ENCODE assay signal across 19 cellular contexts in genomic region chr3:49788056-49788455, GRCh38. TPM values are rescaled to one million over a fixed set of nuclear protein-coding genes. Genes with fewer than 3 reads are reported as not detected.
DNase-seq lines count a peak whose midpoint lies in the region; ATAC-seq, FAIRE-seq and TF ChIP-seq lines count a peak whose summit lies in the region.
"Had no signal": no experiment of that assay in that cellular context is flagged by ENCODE, and none has a peak within 500 bp of the region (broad histone marks: within the 10 kb centered on the region; RNA-seq: fewer than 3 reads in every experiment).

No MANE protein-coding gene starts in this region.

- H4K91ac ChIP-seq in H9 (ENCODE audit: insufficient read length, low read depth, low read length): no peak overlapping the region

- TF ChIP-seq EP300 in K562 (IDR thresholded peaks at IDR 0.05; ENCODE audit: low read length): no peak

- no peak for FAIRE-seq in K562 (lab: Jason Lieb, UNC)
- FAIRE-seq: GM12892, GM18507 had no signal

- H3K9ac ChIP-seq in K562 (ENCODE audit: insufficient read depth in 1 of 2, low read depth in 2 of 2, low read length in 2 of 2) (no peak overlapping the region), H9 (ENCODE audit: extremely low read depth, insufficient read length, low read length) (no peak overlapping the region)

- H3T11ph ChIP-seq in H9 (ENCODE audit: low read length): no peak overlapping the region

- no peak overlapping the region for H4K5ac ChIP-seq in H9 (ENCODE audit: insufficient read length, low read depth, low read length)

- H2BK20ac ChIP-seq in H9 (ENCODE audit: low read depth, low read length, poor library complexity, severe bottlenecking): no peak overlapping the region

- H3K36me3 Mint-ChIP-seq in H9 (ENCODE audit: insufficient read depth in 1 of 3, low read depth in 3 of 3): peaks cover 10 to 21% (median 18%) of the 10 kb centered on the region in 3 experiments

- H3K14ac ChIP-seq in H9 (ENCODE audit: insufficient read depth, low read length): no peak overlapping the region

- no peak overlapping the region for H3K4me3 Mint-ChIP-seq in stimulated activated naive CD8-positive, alpha-beta T cell treated with anti-CD3 and anti-CD28 coated beads, Interleukin-15, amount 100 ng/mL, for 72 hours
- H3K4me3 Mint-ChIP-seq in H9: no peak overlapping the region
- H3K4me3 Mint-ChIP-seq: GM23338 had no signal

- no peak overlapping the region for H2BK12ac ChIP-seq in H9 (ENCODE audit: insufficient read length, low read depth, low read length)

- H3K23ac ChIP-seq in H9 (ENCODE audit: insufficient read length, low read depth, low read length): no peak overlapping the region

- H2BK120ac ChIP-seq in H9 (ENCODE audit: low read depth, low read length, poor library complexity, severe bottlenecking): no peak overlapping the region

- no peak overlapping the region for H2BK5ac ChIP-seq in H9 (ENCODE audit: insufficient read length, low read length)

- TF ChIP-seq CTCF in K562 (IDR thresholded peaks at IDR 0.05 in 2 of 3, conservative IDR thresholded peaks at IDR 0.05 in 1 of 3; ENCODE audit: insufficient read depth in 2 of 3, low read depth in 1 of 3, low read length in 3 of 3) (no peak), H9 (conservative IDR thresholded peaks at IDR 0.05) (no peak)

- H3K9me3 Mint-ChIP-seq in stimulated activated naive CD8-positive, alpha-beta T cell treated with anti-CD3 and anti-CD28 coated beads, Interleukin-15, amount 100 ng/mL, for 72 hours: no peaks in the 10 kb centered on the region
- H3K9me3 Mint-ChIP-seq in H9: no peaks in the 10 kb centered on the region; a peak in 1 of 5 replicates
- H3K9me3 Mint-ChIP-seq: GM23338 had no signal

- no peak overlapping the region for H4K8ac ChIP-seq in H9 (replicated peaks; ENCODE audit: insufficient read length, low read depth, low read length)

- no peak overlapping the region for H2BK15ac ChIP-seq in H9 (ENCODE audit: low read depth, low read length)

- no TSS peak for BruUV-seq in K562 (replicated peaks; lab: Mats Ljungman, UMichigan)

- no peaks in the 10 kb centered on the region for H4K20me1 ChIP-seq in K562 (replicated peaks; ENCODE audit: control insufficient read depth, insufficient read depth, low read length)
- no peaks in the 10 kb centered on the region for H4K20me1 ChIP-seq in H9 (ENCODE audit: control insufficient read depth, insufficient read depth, insufficient read length)

- H3K79me2 ChIP-seq in K562 (ENCODE audit: control insufficient read depth, insufficient read depth, low read length) (peaks cover 37% of the 10 kb centered on the region), H9 (ENCODE audit: insufficient read depth, low read length) (peaks cover 2% of the 10 kb centered on the region; the same call in 1 of the 2 replicates)

- ATAC-seq in right cardiac atrium (no peak), K562 (no peak), HG02763 (IDR thresholded peaks at IDR 0.05; ENCODE audit: unreplicated experiment) (no peak)
- no peak for ATAC-seq in stimulated activated naive CD8-positive, alpha-beta T cell treated with anti-CD3 and anti-CD28 coated beads, Interleukin-15, amount 100 ng/mL, for 72 hours
- ATAC-seq: GM23338 had no signal

- H3K4me3 ChIP-seq in right cardiac atrium (ENCODE audit: low read length) (no peak overlapping the region), K562 (no peak overlapping the region)
- H3K4me3 ChIP-seq: BLaER1 treated with 17β-estradiol and CSF1 and Interleukin-3, amounts not matched to agents 10 nM and 100 nM; GM23338 had no signal

- H3K4me2 ChIP-seq in K562 (ENCODE audit: insufficient read depth, low read length) (no peak overlapping the region), H9 (ENCODE audit: insufficient read depth, insufficient read length, low read length) (no peak overlapping the region)
- H3K4me2 ChIP-seq: GM23338 had no signal

- POLR2A ChIA-PET in K562 (lab: Yijun Ruan, JAX): interaction anchor here (0.6 to 2.8 kb wide), 4 partner anchors 15 to 415 kb away, joined by 3 to 16 read pairs (median 3); partner anchors contain the start of gene INKA1

- intact Hi-C loops in cardiac septum (cut with DNase I) (loop anchor here (5.0 kb wide), 1 partner anchor 66 kb away; the partner anchor contains the start of gene GMPPB), right cardiac atrium (cut with DNase I) (no loop called here), K562 (cut with micrococcal nuclease) (no loop called here)

- H3K27ac Mint-ChIP-seq in stimulated activated naive CD8-positive, alpha-beta T cell treated with anti-CD3 and anti-CD28 coated beads, Interleukin-15, amount 100 ng/mL, for 72 hours: no peak overlapping the region
- no peak overlapping the region for H3K27ac Mint-ChIP-seq in H9
- H3K27ac Mint-ChIP-seq: GM23338 had no signal

- DNase-seq in cardiac septum (ENCODE audit: low spot score): peak; percentile 29
- no peak for DNase-seq in right cardiac atrium
- no peak for DNase-seq in K562 (ENCODE audit: extremely low read depth in 1 of 4, low spot score in 3 of 4)
- DNase-seq in mesenteric fat pad (ENCODE audit: low spot score): peak; percentile 11
- no peak for DNase-seq in stimulated activated naive CD8-positive, alpha-beta T cell treated with anti-CD3 and anti-CD28 coated beads, Interleukin-15, amount 100 ng/mL, for 72 hours
- DNase-seq in H9: no peak
- DNase-seq: DMS79, KBM-7, MV-4-11, NCI-H1694 treated with DMSO at 0.1 percent for 48 hours, NCI-H2227 treated with DMSO at 0.1 percent for 48 hours, NCI-H510A treated with DMSO at 0.1 percent for 48 hours, NCI-H774, SIG-M5 had no signal

- TF ChIP-seq POLR2A in K562 (conservative IDR thresholded peaks at IDR 0.05): no peak

- TF ChIP-seq RAD21 in K562 (CRISPR knock-in tag; conservative IDR thresholded peaks at IDR 0.05 in 1 of 2, IDR thresholded peaks at IDR 0.05 in 1 of 2): no peak

- no peak overlapping the region for H3K4ac ChIP-seq in H9 (ENCODE audit: low read depth, low read length)

- H3K9me3 ChIP-seq in right cardiac atrium (ENCODE audit: control insufficient read depth, low read length): no peaks in the 10 kb centered on the region
- H3K9me3 ChIP-seq in K562 (replicated peaks; ENCODE audit: control insufficient read depth, insufficient read depth, low read depth, low read length): no peaks in the 10 kb centered on the region
- no peaks in the 10 kb centered on the region for H3K9me3 ChIP-seq in H9 (ENCODE audit: control insufficient read depth, low read depth, low read length)
- H3K9me3 ChIP-seq: BLaER1 treated with 17β-estradiol and CSF1 and Interleukin-3, amounts not matched to agents 10 nM and 100 nM had no signal

- WGBS in right cardiac atrium: 98% methylated on average over 2 of the region's 2 CpGs
- 76% methylated on average over 2 of the region's 2 CpGs for WGBS in K562 (ENCODE audit: insufficient coverage, low coverage, missing lambda C conversion rate)
- no CpG with 5 or more reads among the region's 2 CpGs for WGBS in H9 (ENCODE audit: extremely low coverage, insufficient read length, low lambda C conversion rate)

- peaks cover 4% of the 10 kb centered on the region for H3K79me1 ChIP-seq in H9 (ENCODE audit: insufficient read depth, low read depth, low read length, poor library complexity, severe bottlenecking)

- CTCF ChIA-PET in K562 (lab: Yijun Ruan, JAX; ENCODE audit: low intra/inter-chr PET ratio): interaction anchor here (0.6 kb wide), 1 partner anchor 319 kb away, joined by 3 read pairs; no protein-coding TSS in a partner anchor

- H3K56ac ChIP-seq in H9 (ENCODE audit: insufficient read length, low read depth, low read length): no peak overlapping the region

- H3K23me2 ChIP-seq in H9 (ENCODE audit: insufficient read length, low read depth, low read length, poor library complexity, severe bottlenecking): peaks cover 5% of the 10 kb centered on the region

- peaks cover 13% of the 10 kb centered on the region; the same call in 2 of the 3 replicates for H3K36me3 ChIP-seq in K562 (ENCODE audit: control insufficient read depth, insufficient read depth, low read length)

- no peaks in the 10 kb centered on the region for H3K9me1 ChIP-seq in K562 (ENCODE audit: control insufficient read depth, insufficient read depth, low read length)

- peak overlapping the region; percentile 45; the same call in 1 of the 2 replicates for H2AFZ ChIP-seq in K562 (ENCODE audit: low read depth, low read length)
- H2AFZ ChIP-seq in H9 (ENCODE audit: low read length): no peak overlapping the region
- H2AFZ ChIP-seq: GM23338 had no signal

- H3K4me1 ChIP-seq in right cardiac atrium (ENCODE audit: control insufficient read depth, insufficient read depth, low read length) (peaks cover 5% of the 10 kb centered on the region), K562 (replicated peaks in 1 of 2; ENCODE audit: control insufficient read depth in 2 of 2, insufficient read depth in 2 of 2, low read length in 2 of 2) (peaks cover 12 to 23% of the 10 kb centered on the region in 2 experiments; a peak in 4 of 5 replicates), H9 (ENCODE audit: insufficient read depth, low read length) (no peaks in the 10 kb centered on the region)

- H3K27me3 ChIP-seq in right cardiac atrium (ENCODE audit: control insufficient read depth, insufficient read depth) (no peaks in the 10 kb centered on the region), K562 (ENCODE audit: control insufficient read depth in 2 of 2, insufficient read depth in 2 of 2, low read length in 2 of 2) (no peaks in the 10 kb centered on the region), H9 (ENCODE audit: insufficient read depth, low read length) (no peaks in the 10 kb centered on the region; the same call in 1 of the 2 replicates)
- H3K27me3 ChIP-seq: BLaER1 treated with 17β-estradiol and CSF1 and Interleukin-3, amounts not matched to agents 10 nM and 100 nM had no signal

- H3K27ac ChIP-seq in right cardiac atrium (ENCODE audit: low read length): no peak overlapping the region
- H3K27ac ChIP-seq in K562 (ENCODE audit: extremely low read depth, low read depth, low read length): no peak overlapping the region
- H3K27ac ChIP-seq in H9 (ENCODE audit: insufficient read length, low read depth, low read length): no peak overlapping the region

- no peaks in the 10 kb centered on the region for H3K27me3 Mint-ChIP-seq in stimulated activated naive CD8-positive, alpha-beta T cell treated with anti-CD3 and anti-CD28 coated beads, Interleukin-15, amount 100 ng/mL, for 72 hours
- H3K27me3 Mint-ChIP-seq in H9 (ENCODE audit: low read depth): no peaks in the 10 kb centered on the region; the same call in 1 of the 2 replicates

- no peak overlapping the region for H2AK5ac ChIP-seq in H9 (ENCODE audit: insufficient read length, low read length)

- no peak overlapping the region for H3K18ac ChIP-seq in H9 (ENCODE audit: insufficient read length, low read depth, low read length)

- H3K4me1 Mint-ChIP-seq in stimulated activated naive CD8-positive, alpha-beta T cell treated with anti-CD3 and anti-CD28 coated beads, Interleukin-15, amount 100 ng/mL, for 72 hours: peaks cover 36% of the 10 kb centered on the region
- H3K4me1 Mint-ChIP-seq in H9: peaks cover 15 to 23% of the 10 kb centered on the region in 2 experiments

- in situ Hi-C loops in K562 (cut with MboI): no loop called here

RNA-seq across cellular contexts. Expression of gene IP6K1, which starts 1.7 kb away (rescaled TPM):
- 19.7 TPM for total RNA-seq in cardiac septum
- 10 to 100 TPM; 18.4 to 24.0 (median 21.7) TPM for total RNA-seq in right cardiac atrium
- polyA plus RNA-seq in right cardiac atrium: 14.6 TPM
- total RNA-seq in K562 (2011; cell fraction: chromatin; rRNA removed; ENCODE audit: low replicate concordance): 68.0 and 181 TPM in 2 replicates
- total RNA-seq in K562 (2011; cell fraction: nucleolus; rRNA removed): 71.4 and 81.3 TPM in 2 replicates
- 41.8 and 80.9 TPM in 2 replicates for total RNA-seq in K562 (2011; cell fraction: nucleoplasm; rRNA removed)
- total RNA-seq in K562 (2014; rRNA removed): 13.1 and 18.2 TPM in 2 replicates
- total RNA-seq in K562 (2014; rRNA removed; fragmentation: Illumina TruSeq; extraction: Trizol): 7.9 and 10.5 TPM in 2 replicates
- total RNA-seq in K562 (2015; rRNA removed; fragmentation: Illumina TruSeq; extraction: Trizol): 12.0 and 12.9 TPM in 2 replicates
- total RNA-seq in K562 (2021): 29.2 and 31.2 TPM in 2 replicates
- 27.9 and 31.5 TPM in 2 replicates for polyA plus RNA-seq in K562 (2011; rRNA removed)
- 18.1 and 28.3 TPM in 2 replicates for polyA plus RNA-seq in K562 (2011; cell fraction: cytosol; rRNA removed)
- 20.1 and 35.9 TPM in 2 replicates for polyA plus RNA-seq in K562 (2011; cell fraction: nucleus; rRNA removed)
- polyA plus RNA-seq in K562 (2012): 16.9 and 19.5 TPM in 2 replicates
- 13.4 and 16.4 TPM in 2 replicates for polyA plus RNA-seq in K562 (2014; fragmentation: Illumina TruSeq; extraction: Trizol)
- 1 to 10 TPM in 1 of 2 experiments, under 1 TPM in 1; 0.46 to 1.9 TPM for polyA plus RNA-seq in K562 (2014; fragmentation: Nextera tagmentation; extraction: Ambion mirVana)
- polyA plus RNA-seq in K562 (2014; rRNA removed): 15.4 and 15.6 TPM in 2 replicates
- polyA minus RNA-seq in K562 (2011; rRNA and poly(A)+ RNA removed): 34.2 and 41.7 TPM in 2 replicates
- 28.8 and 32.4 TPM in 2 replicates for polyA minus RNA-seq in K562 (2011; cell fraction: cytosol; rRNA and poly(A)+ RNA removed)
- 12.5 and 13.9 TPM in 2 replicates for polyA minus RNA-seq in K562 (2011; cell fraction: nucleus; rRNA and poly(A)+ RNA removed)
- total RNA-seq in mesenteric fat pad: 35.4 TPM
- 42.0 and 42.2 TPM in 2 replicates for total RNA-seq in H9 (2021)

RNA-seq across cellular contexts. Expression of gene CDHR4, which starts 11.6 kb away (rescaled TPM):
- total RNA-seq in cardiac septum: not detected
- under 1 TPM in 1 of 4 donors, not detected in 3; 0.29 TPM for total RNA-seq in right cardiac atrium
- 0.07 TPM for polyA plus RNA-seq in right cardiac atrium
- total RNA-seq in K562 (2011; cell fraction: chromatin; rRNA removed; ENCODE audit: low replicate concordance): 0.93 and 2.2 TPM in 2 replicates
- 0.79 and 1.0 TPM in 2 replicates for total RNA-seq in K562 (2011; cell fraction: nucleolus; rRNA removed)
- total RNA-seq in K562 (2011; cell fraction: nucleoplasm; rRNA removed): 1.3 and 1.5 TPM in 2 replicates
- total RNA-seq in K562 (2014; rRNA removed): not detected in 2 replicates
- not detected in 2 replicates for total RNA-seq in K562 (2014; rRNA removed; fragmentation: Illumina TruSeq; extraction: Trizol)
- total RNA-seq in K562 (2015; rRNA removed; fragmentation: Illumina TruSeq; extraction: Trizol): not detected in 2 replicates
- not detected in 2 replicates for total RNA-seq in K562 (2021)
- polyA plus RNA-seq in K562 (2011; rRNA removed): 0.21 and 0.27 TPM in 2 replicates
- 0.16 and 0.22 TPM in 2 replicates for polyA plus RNA-seq in K562 (2011; cell fraction: cytosol; rRNA removed)
- polyA plus RNA-seq in K562 (2011; cell fraction: nucleus; rRNA removed): 1.6 and 4.2 TPM in 2 replicates
- 0.16 and 0.21 TPM in 2 replicates for polyA plus RNA-seq in K562 (2012)
- polyA plus RNA-seq in K562 (2014; fragmentation: Illumina TruSeq; extraction: Trizol): 0.11 TPM in 1 of 2 replicates, not detected in the other
- not detected for polyA plus RNA-seq in K562 (2014; fragmentation: Nextera tagmentation; extraction: Ambion mirVana)
- polyA plus RNA-seq in K562 (2014; rRNA removed): 0.28 TPM in 1 of 2 replicates, not detected in the other
- not detected in 2 replicates for polyA minus RNA-seq in K562 (2011; rRNA and poly(A)+ RNA removed)
- not detected in 2 replicates for polyA minus RNA-seq in K562 (2011; cell fraction: cytosol; rRNA and poly(A)+ RNA removed)
- polyA minus RNA-seq in K562 (2011; cell fraction: nucleus; rRNA and poly(A)+ RNA removed): 0.54 and 0.56 TPM in 2 replicates
- total RNA-seq in mesenteric fat pad: not detected
- not detected in 2 replicates for total RNA-seq in H9 (2021)

RNA-seq across cellular contexts. Expression of gene INKA1, which starts 15.0 kb away (rescaled TPM):
- total RNA-seq in cardiac septum (1.9 TPM), right cardiac atrium (1 to 10 TPM; 2.2 to 6.4 (median 4.6) TPM), K562 (2014; rRNA removed) (13.6 and 13.9 TPM in 2 replicates), K562 (2014; rRNA removed; fragmentation: Illumina TruSeq; extraction: Trizol) (1.1 and 1.9 TPM in 2 replicates), K562 (2015; rRNA removed; fragmentation: Illumina TruSeq; extraction: Trizol) (6.7 and 7.6 TPM in 2 replicates), K562 (2021) (11.1 and 11.2 TPM in 2 replicates), mesenteric fat pad (3.2 TPM), H9 (2021) (1.2 and 1.4 TPM in 2 replicates)
- polyA plus RNA-seq in right cardiac atrium (3.9 TPM), K562 (2011; rRNA removed) (5.2 and 7.2 TPM in 2 replicates), K562 (2014; fragmentation: Illumina TruSeq; extraction: Trizol) (3.9 and 7.5 TPM in 2 replicates), K562 (2014; fragmentation: Nextera tagmentation; extraction: Ambion mirVana) (1 to 10 TPM in 1 of 2 experiments, under 1 TPM in 1; 0.55 to 1.2 TPM), K562 (2014; rRNA removed) (11.2 and 12.8 TPM in 2 replicates)
- 1.3 and 12.1 TPM in 2 replicates for total RNA-seq in K562 (2011; cell fraction: chromatin; rRNA removed; ENCODE audit: low replicate concordance)
- total RNA-seq in K562 (2011; cell fraction: nucleolus; rRNA removed): 12.7 and 12.9 TPM in 2 replicates
- total RNA-seq in K562 (2011; cell fraction: nucleoplasm; rRNA removed): 7.2 TPM in 2 replicates
- polyA plus RNA-seq in K562 (2011; cell fraction: cytosol; rRNA removed): 7.5 and 29.7 TPM in 2 replicates
- 5.6 and 11.3 TPM in 2 replicates for polyA plus RNA-seq in K562 (2011; cell fraction: nucleus; rRNA removed)
- polyA plus RNA-seq in K562 (2012): 9.2 and 11.0 TPM in 2 replicates
- 2.6 and 5.5 TPM in 2 replicates for polyA minus RNA-seq in K562 (2011; rRNA and poly(A)+ RNA removed)
- 6.2 and 9.4 TPM in 2 replicates for polyA minus RNA-seq in K562 (2011; cell fraction: cytosol; rRNA and poly(A)+ RNA removed)
- 10.9 and 11.8 TPM in 2 replicates for polyA minus RNA-seq in K562 (2011; cell fraction: nucleus; rRNA and poly(A)+ RNA removed)

RNA-seq across cellular contexts. Expression of gene UBA7, which starts 25.7 kb away (rescaled TPM):
- total RNA-seq in cardiac septum: 20.0 TPM
- 10 to 100 TPM; 25.5 to 40.5 (median 38.2) TPM for total RNA-seq in right cardiac atrium
- polyA plus RNA-seq in right cardiac atrium: 25.1 TPM
- total RNA-seq in K562 (2011; cell fraction: chromatin; rRNA removed; ENCODE audit: low replicate concordance): 11.3 and 29.1 TPM in 2 replicates
- 14.5 and 19.2 TPM in 2 replicates for total RNA-seq in K562 (2011; cell fraction: nucleolus; rRNA removed)
- total RNA-seq in K562 (2011; cell fraction: nucleoplasm; rRNA removed): 10.7 and 13.9 TPM in 2 replicates
- 2.0 and 2.6 TPM in 2 replicates for total RNA-seq in K562 (2014; rRNA removed)
- total RNA-seq in K562 (2014; rRNA removed; fragmentation: Illumina TruSeq; extraction: Trizol): 0.57 and 0.80 TPM in 2 replicates
- 2.5 and 3.0 TPM in 2 replicates for total RNA-seq in K562 (2015; rRNA removed; fragmentation: Illumina TruSeq; extraction: Trizol)
- 3.3 and 3.7 TPM in 2 replicates for total RNA-seq in K562 (2021)
- polyA plus RNA-seq in K562 (2011; rRNA removed): 2.2 and 3.8 TPM in 2 replicates
- polyA plus RNA-seq in K562 (2011; cell fraction: cytosol; rRNA removed): 1.9 and 3.0 TPM in 2 replicates
- polyA plus RNA-seq in K562 (2011; cell fraction: nucleus; rRNA removed): 48.0 and 51.2 TPM in 2 replicates
- 7.0 and 27.5 TPM in 2 replicates for polyA plus RNA-seq in K562 (2012)
- polyA plus RNA-seq in K562 (2014; fragmentation: Illumina TruSeq; extraction: Trizol): 1.7 and 1.8 TPM in 2 replicates
- under 1 TPM; 0.17 to 0.80 TPM for polyA plus RNA-seq in K562 (2014; fragmentation: Nextera tagmentation; extraction: Ambion mirVana)
- polyA plus RNA-seq in K562 (2014; rRNA removed): 2.0 and 3.3 TPM in 2 replicates
- 2.1 and 2.6 TPM in 2 replicates for polyA minus RNA-seq in K562 (2011; rRNA and poly(A)+ RNA removed)
- 1.8 TPM in 1 of 2 replicates, not detected in the other for polyA minus RNA-seq in K562 (2011; cell fraction: cytosol; rRNA and poly(A)+ RNA removed)
- polyA minus RNA-seq in K562 (2011; cell fraction: nucleus; rRNA and poly(A)+ RNA removed): 10.2 and 12.9 TPM in 2 replicates
- 38.2 TPM for total RNA-seq in mesenteric fat pad
- 0.85 and 1.0 TPM in 2 replicates for total RNA-seq in H9 (2021)

Comparison
In these comparisons a context has a peak if more than half of its experiments do, and no peak if none do; other contexts are left out.
1. DNase-seq: peak in cardiac septum (single experiment) and mesenteric fat pad (single experiment); none in right cardiac atrium (0 of 3), K562 (0 of 4), stimulated activated naive CD8-positive, alpha-beta T cell treated with anti-CD3 and anti-CD28 coated beads, Interleukin-15, amount 100 ng/mL, for 72 hours (0 of 2) and H9 (single experiment).